In the genomic region with DNA sequence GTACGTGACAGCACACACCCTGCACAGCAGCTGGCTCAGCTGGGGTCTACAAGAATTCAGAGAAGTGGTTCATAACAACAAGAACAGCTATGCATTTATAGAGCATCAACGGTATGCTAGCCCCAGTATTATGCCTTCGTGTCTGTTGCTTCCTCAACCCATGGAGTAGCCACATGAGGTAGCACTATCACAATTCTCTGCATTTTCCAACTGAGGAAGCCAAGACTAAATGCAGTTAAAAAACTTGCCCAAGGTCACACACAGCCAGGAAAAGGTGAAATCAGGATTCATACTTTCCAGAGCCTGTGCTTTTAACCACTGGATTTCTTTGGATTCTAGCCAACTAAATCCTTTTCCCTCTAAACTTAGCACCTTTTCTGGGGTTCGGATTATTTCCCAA, we compare ENCODE assay signal across 27 cellular contexts.
"Had no signal": no experiment of that assay in that cellular context is flagged by ENCODE, and none has a peak within 500 bp of the region (broad histone marks: within the 10 kb centered on the region; RNA-seq: fewer than 3 reads in every experiment).

No MANE protein-coding gene starts in this region.

- H3K4me1 ChIP-seq: thyroid gland had no signal

- H3K27me3 ChIP-seq: esophagus muscularis mucosa, heart right ventricle, ovary, right lobe of liver, thyroid gland had no signal

- H3K36me3 ChIP-seq: ovary, right lobe of liver, thyroid gland had no signal

- H3K4me1 Mint-ChIP-seq: stimulated activated naive CD8-positive, alpha-beta T cell treated with anti-CD3 and anti-CD28 coated beads, Interleukin-15, amount 100 ng/mL, for 72 hours had no signal

- ATAC-seq: left colon; naive thymus-derived CD4-positive, alpha-beta T cell; right lobe of liver; stimulated activated naive CD8-positive, alpha-beta T cell treated with anti-CD3 and anti-CD28 coated beads, Interleukin-15, amount 100 ng/mL, for 72 hours had no signal

- H3K4me3 Mint-ChIP-seq: naive thymus-derived CD4-positive, alpha-beta T cell; stimulated activated naive CD8-positive, alpha-beta T cell treated with anti-CD3 and anti-CD28 coated beads, Interleukin-15, amount 100 ng/mL, for 72 hours had no signal

- H3K9me3 ChIP-seq: esophagus muscularis mucosa, heart right ventricle, ovary, right lobe of liver, thyroid gland had no signal

- H3K9me3 Mint-ChIP-seq: stimulated activated naive CD8-positive, alpha-beta T cell treated with anti-CD3 and anti-CD28 coated beads, Interleukin-15, amount 100 ng/mL, for 72 hours had no signal

- H3K36me3 Mint-ChIP-seq: naive thymus-derived CD4-positive, alpha-beta T cell had no signal

- H3K27me3 Mint-ChIP-seq: stimulated activated naive CD8-positive, alpha-beta T cell treated with anti-CD3 and anti-CD28 coated beads, Interleukin-15, amount 100 ng/mL, for 72 hours had no signal

- DNase-seq: dermis blood vessel endothelial cell; effector memory CD4-positive, alpha-beta T cell; foreskin melanocyte; glutamatergic neuron; heart right ventricle; hippocampal formation; left colon; mesenchymal stem cell; midbrain; naive thymus-derived CD4-positive, alpha-beta T cell; occipital lobe; ovary; posterior cingulate gyrus; retina; right lobe of liver; stimulated activated CD4-positive, alpha-beta T cell treated with anti-CD3 and anti-CD28 coated beads, Interleukin-12 subunit alpha, Interleukin-12 subunit beta, amount 100 ng/mL, for 4 hours; stimulated activated CD4-positive, alpha-beta T cell treated with anti-CD3 and anti-CD28 coated beads, Interleukin-1b, Interleukin-23, amount 100 ng/mL, for 48 hours; stimulated activated CD4-positive, alpha-beta T cell treated with anti-CD3 and anti-CD28 coated beads, Interleukin-4, amount 100 ng/mL, for 1 hour; stimulated activated CD8-positive, alpha-beta memory T cell treated with anti-CD3 and anti-CD28 coated beads, Interleukin-4, amount 100 ng/mL, for 48 hours; stimulated activated naive CD4-positive, alpha-beta T cell; stimulated activated naive CD8-positive, alpha-beta T cell treated with anti-CD3 and anti-CD28 coated beads, Interleukin-15, amount 100 ng/mL, for 72 hours; thyroid gland; trophoblast cell had no signal

- H3K27ac ChIP-seq: coronary artery, esophagus muscularis mucosa, right lobe of liver, thyroid gland had no signal

- H3K4me3 ChIP-seq: coronary artery, esophagus muscularis mucosa, heart right ventricle, lung, ovary, right lobe of liver, smooth muscle cell, thyroid gland had no signal

- H3K27ac Mint-ChIP-seq: naive thymus-derived CD4-positive, alpha-beta T cell; stimulated activated naive CD8-positive, alpha-beta T cell treated with anti-CD3 and anti-CD28 coated beads, Interleukin-15, amount 100 ng/mL, for 72 hours had no signal
